In genomic region chr5:54360089-54360488, GRCh38 we compare ENCODE assay signal across 14 cellular contexts. TPM values are rescaled to one million over a fixed set of nuclear protein-coding genes. Genes with fewer than 3 reads are reported as not detected.
DNase-seq lines count a peak whose midpoint lies in the region; ATAC-seq and TF ChIP-seq lines count a peak whose summit lies in the region.
"Had no signal": no experiment of that assay in that cellular context is flagged by ENCODE, and none has a peak within 500 bp of the region (broad histone marks: within the 10 kb centered on the region; RNA-seq: fewer than 3 reads in every experiment).

No MANE protein-coding gene starts in this region.

- CTCF ChIA-PET in RWPE1 (lab: Yijun Ruan, JAX): interaction anchor here (1.6 kb wide), 1 partner anchor 60 kb away, joined by 4 read pairs; no protein-coding TSS in a partner anchor

- H3K9me3 Mint-ChIP-seq in neural progenitor cell: peaks cover 11% of the 10 kb centered on the region

- no peak overlapping the region for H3K9ac ChIP-seq in neural progenitor cell

- POLR2A ChIA-PET in RWPE1 (lab: Yijun Ruan, JAX; ENCODE audit: low non-redundant PET): no interaction called here

- ATAC-seq in GM21529 (IDR thresholded peaks at IDR 0.05; ENCODE audit: unreplicated experiment) (no peak), GM21717 (IDR thresholded peaks at IDR 0.05; ENCODE audit: unreplicated experiment) (no peak), HG03565 (IDR thresholded peaks at IDR 0.05; ENCODE audit: unreplicated experiment) (no peak), GM18858 (IDR thresholded peaks at IDR 0.05; ENCODE audit: unreplicated experiment) (no peak)
- ATAC-seq: T-helper 17 cell had no signal

- H3K4me2 ChIP-seq in neural progenitor cell: no peak overlapping the region

- no peaks in the 10 kb centered on the region for H3K27me3 ChIP-seq in neural progenitor cell
- H3K27me3 ChIP-seq: neutrophil had no signal

- no peaks in the 10 kb centered on the region for H3K79me2 ChIP-seq in neural progenitor cell (ENCODE audit: low read depth)

- H3F3A ChIP-seq in neural progenitor cell (ENCODE audit: low read depth): no peaks in the 10 kb centered on the region

- no peaks in the 10 kb centered on the region for H4K20me1 ChIP-seq in neural progenitor cell (ENCODE audit: low read depth)

- H3K4me3 Mint-ChIP-seq in neural progenitor cell: no peak overlapping the region
- H3K4me3 Mint-ChIP-seq: T-helper 17 cell had no signal

- peak overlapping the region; percentile 86 for H2AFZ ChIP-seq in neural progenitor cell (replicated peaks)

- H3K4me1 Mint-ChIP-seq in neural progenitor cell: peaks cover 2% of the 10 kb centered on the region
- H3K4me1 Mint-ChIP-seq: T-helper 17 cell had no signal

- DNase-seq in GM03348 (ENCODE audit: low spot score) (peak; percentile 85), RWPE1 (ENCODE audit: low spot score) (peak; percentile 93), fibroblast of villous mesenchyme (ENCODE audit: low read depth) (peak; percentile 10), neural progenitor cell (ENCODE audit: low spot score) (peak; percentile 3)
- DNase-seq: activated T-cell treated with anti-CD3 and anti-CD28 coated beads for 4 hours; central memory CD4-positive, alpha-beta T cell; stimulated activated CD4-positive, alpha-beta T cell treated with anti-CD3 and anti-CD28 coated beads, Interleukin-4, amount 100 ng/mL, for 1 hour; T-helper 17 cell had no signal

- H3K27ac ChIP-seq in RWPE1: peak overlapping the region; percentile 81
- H3K27ac ChIP-seq in neural progenitor cell: no peak overlapping the region
- H3K27ac ChIP-seq: neutrophil, thoracic aorta had no signal

- peaks cover 7% of the 10 kb centered on the region for H3K27me3 Mint-ChIP-seq in neural progenitor cell (ENCODE audit: insufficient read depth, low read depth)

- H3K4me3 ChIP-seq in fibroblast of villous mesenchyme (ENCODE audit: low read depth, low read length) (no peak overlapping the region), neural progenitor cell (no peak overlapping the region)
- H3K4me3 ChIP-seq: thoracic aorta had no signal

- H3K27ac Mint-ChIP-seq in neural progenitor cell: no peak overlapping the region
- H3K27ac Mint-ChIP-seq: T-helper 17 cell had no signal

- TF ChIP-seq CTCF in RWPE1 (conservative IDR thresholded peaks at IDR 0.05; ENCODE audit: low read depth): no peak
- no peak for TF ChIP-seq CTCF in fibroblast of villous mesenchyme (IDR thresholded peaks at IDR 0.05; ENCODE audit: insufficient read depth, low read depth, low read length)
- no peak for TF ChIP-seq CTCF in neural progenitor cell (IDR thresholded peaks at IDR 0.05)

- no peaks in the 10 kb centered on the region for H3K36me3 ChIP-seq in neural progenitor cell
- H3K36me3 ChIP-seq: neutrophil, thoracic aorta had no signal

- no peaks in the 10 kb centered on the region for H3K9me3 ChIP-seq in neural progenitor cell (ENCODE audit: low read depth)
- H3K9me3 ChIP-seq: neutrophil, thoracic aorta had no signal

- H3K36me3 Mint-ChIP-seq in neural progenitor cell: no peaks in the 10 kb centered on the region

- peaks cover 13% of the 10 kb centered on the region for H3K4me1 ChIP-seq in neural progenitor cell

RNA-seq across cellular contexts. Expression of gene ARL15, which starts 49.7 kb away (rescaled TPM):
- total RNA-seq in fibroblast of villous mesenchyme: 28.1 and 35.8 TPM in 2 replicates
- 33.0 and 39.1 TPM in 2 replicates for total RNA-seq in neural progenitor cell (ENCODE audit: low replicate concordance)

Comparison
In these comparisons a context has a peak if more than half of its experiments do, and no peak if none do; other contexts are left out.
1. DNase-seq: peak in every context shown above with its lines; median percentile 93 in RWPE1; 85 in GM03348; 10 in fibroblast of villous mesenchyme; 3 in neural progenitor cell.